ENCODE assay signal across 1 cellular context in genomic region chr6:38012573-38012972, GRCh38.
A peak's percentile ranks its signal among the peaks of the same experiment; 100 is the strongest.
TF ChIP-seq lines count a peak whose summit lies in the region.

No MANE protein-coding gene starts in this region.

TF ChIP-seq in HepG2, 621 proteins besides CTCF, POLR2A, EP300 and RAD21 (continued from another document):
- no peak for TF ChIP-seq ZBTB37 (CRISPR knock-in tag; IDR thresholded peaks at IDR 0.05)
- peak; percentile 29; the same call in 1 of the 2 replicates for TF ChIP-seq PITX1 (CRISPR knock-in tag; IDR thresholded peaks at IDR 0.05)
- no peak for TF ChIP-seq NFIB (CRISPR knock-in tag; IDR thresholded peaks at IDR 0.05; ENCODE audit: borderline replicate concordance)
- no peak for TF ChIP-seq GABPB1 (CRISPR knock-in tag; IDR thresholded peaks at IDR 0.05)
- peak; percentile 57; the same call in 1 of the 2 replicates for TF ChIP-seq ZNF331 (CRISPR knock-in tag; IDR thresholded peaks at IDR 0.05)
- TF ChIP-seq ERF (CRISPR knock-in tag; IDR thresholded peaks at IDR 0.05), result 0 out of 2 replicates have a peak, but pooled peaks have one; percentile 33
- 0 out of 2 replicates have a peak, but pooled peaks have one; percentile 11 for TF ChIP-seq ZNF24 (IDR thresholded peaks at IDR 0.05)
- no peak for TF ChIP-seq RARG (CRISPR knock-in tag; IDR thresholded peaks at IDR 0.05; ENCODE audit: low read depth)
- TF ChIP-seq ZNF333 (CRISPR knock-in tag; IDR thresholded peaks at IDR 0.05; ENCODE audit: borderline replicate concordance), result no peak
- TF ChIP-seq ZNF781 (CRISPR knock-in tag; IDR thresholded peaks at IDR 0.05; ENCODE audit: borderline replicate concordance, not compliant biosample characterization), result peak; percentile 45
- TF ChIP-seq ZNF792 (CRISPR knock-in tag; IDR thresholded peaks at IDR 0.05), result peak; percentile 53; the same call in 1 of the 2 replicates
- no peak for TF ChIP-seq ARNTL (CRISPR knock-in tag; IDR thresholded peaks at IDR 0.05)
- TF ChIP-seq ZBTB34 (CRISPR knock-in tag; IDR thresholded peaks at IDR 0.05), result 0 out of 2 replicates have a peak, but pooled peaks have one; percentile 29
- TF ChIP-seq RARA (CRISPR knock-in tag; IDR thresholded peaks at IDR 0.05), result 0 out of 2 replicates have a peak, but pooled peaks have one; percentile 4
- TF ChIP-seq CEBPG (CRISPR knock-in tag; IDR thresholded peaks at IDR 0.05), result peak; percentile 72
- TF ChIP-seq NFE2L1 (CRISPR knock-in tag; IDR thresholded peaks at IDR 0.05; ENCODE audit: borderline replicate concordance), result no peak
- no peak for TF ChIP-seq FOXA1 (IDR thresholded peaks at IDR 0.05)
- TF ChIP-seq FOXA1 (CRISPR knock-in tag; IDR thresholded peaks at IDR 0.05), result 0 out of 2 replicates have a peak, but pooled peaks have one; percentile 23
- peak; percentile 32; the same call in 1 of the 2 replicates for TF ChIP-seq SAP130 (CRISPR knock-in tag; IDR thresholded peaks at IDR 0.05; ENCODE audit: low read depth)
- peak; percentile 44; the same call in 1 of the 2 replicates for TF ChIP-seq HNF1B (CRISPR knock-in tag; IDR thresholded peaks at IDR 0.05)
- TF ChIP-seq PLRG1 (conservative IDR thresholded peaks at IDR 0.05), result no peak
- 0 out of 2 replicates have a peak, but pooled peaks have one; percentile 28 for TF ChIP-seq THAP11 (CRISPR knock-in tag; IDR thresholded peaks at IDR 0.05)
- TF ChIP-seq MIXL1 (CRISPR knock-in tag; IDR thresholded peaks at IDR 0.05), result 0 out of 2 replicates have a peak, but pooled peaks have one; percentile 38
- TF ChIP-seq ZNF513 (CRISPR knock-in tag; conservative IDR thresholded peaks at IDR 0.05), result no peak
- peak; percentile 59; the same call in 1 of the 2 replicates for TF ChIP-seq ZNF280D (CRISPR knock-in tag; IDR thresholded peaks at IDR 0.05)
- peak; percentile 18; the same call in 1 of the 2 replicates for TF ChIP-seq FOSL2 (CRISPR knock-in tag; IDR thresholded peaks at IDR 0.05)
- no peak for TF ChIP-seq ZNF850 (CRISPR knock-in tag; conservative IDR thresholded peaks at IDR 0.05)
- no peak for TF ChIP-seq ZNF3 (CRISPR knock-in tag; IDR thresholded peaks at IDR 0.05)
- TF ChIP-seq ZSCAN31 (CRISPR knock-in tag; IDR thresholded peaks at IDR 0.05; ENCODE audit: low read depth), result no peak
- peak; percentile 96 for TF ChIP-seq STAG1 (CRISPR knock-in tag; IDR thresholded peaks at IDR 0.05)
- TF ChIP-seq ELK4 (CRISPR knock-in tag; IDR thresholded peaks at IDR 0.05; ENCODE audit: borderline replicate concordance), result no peak
- TF ChIP-seq POGZ (CRISPR knock-in tag; IDR thresholded peaks at IDR 0.05), result no peak
- no peak for TF ChIP-seq ZNF567 (CRISPR knock-in tag; IDR thresholded peaks at IDR 0.05; ENCODE audit: borderline replicate concordance)
- TF ChIP-seq KLF11 (CRISPR knock-in tag; IDR thresholded peaks at IDR 0.05), result 0 out of 2 replicates have a peak, but pooled peaks have one; percentile 60
TF ChIP-seq in HepG2: peak in this region for 22.
